In genomic region chr10:86344714-86345161, GRCh38 we compare ENCODE assay signal across 16 cellular contexts. TPM values are rescaled to one million over a fixed set of nuclear protein-coding genes. Genes with fewer than 3 reads are reported as not detected.
DNase-seq lines count a peak whose midpoint lies in the region; ATAC-seq, FAIRE-seq and TF ChIP-seq lines count a peak whose summit lies in the region.
"Had no signal": no experiment of that assay in that cellular context is flagged by ENCODE, and none has a peak within 500 bp of the region (broad histone marks: within the 10 kb centered on the region; RNA-seq: fewer than 3 reads in every experiment).

No MANE protein-coding gene starts in this region.

- BruUV-seq in mammary epithelial cell (replicated peaks; lab: Mats Ljungman, UMichigan): no TSS peak

- no peaks in the 10 kb centered on the region for H4K20me1 ChIP-seq in mammary epithelial cell (ENCODE audit: insufficient read depth, low read length)

- no peak overlapping the region for H3K27ac ChIP-seq in mammary epithelial cell (ENCODE audit: insufficient read depth, low read depth, low read length)
- H3K27ac ChIP-seq: HL-60 had no signal

- ATAC-seq in activated CD4-positive, alpha-beta T cell treated with anti-CD3 and anti-CD28 coated beads for 36 hours: peak; percentile 33
- ATAC-seq in activated B cell treated with CpG ODN at 0.5 μM for 24 hours (ENCODE audit: low read depth) (no peak), sciatic nerve (no peak)

- H3K4me3 Mint-ChIP-seq in activated CD4-positive, alpha-beta T cell treated with anti-CD3 and anti-CD28 coated beads for 36 hours: no peak overlapping the region
- H3K4me3 Mint-ChIP-seq in activated B cell treated with CpG ODN at 0.5 μM for 24 hours: no peak overlapping the region
- H3K4me3 Mint-ChIP-seq: activated naive CD4-positive, alpha-beta T cell treated with anti-CD3 and anti-CD28 coated beads, Interleukin-2, amount 50 U/mL, for 24 hours had no signal

- 62% methylated on average over 3 of the region's 6 CpGs for WGBS in mammary epithelial cell (ENCODE audit: low coverage, missing lambda C conversion rate)

- TF ChIP-seq POLR2A in H54 (IDR thresholded peaks at IDR 0.05; ENCODE audit: low read depth, low read length): no peak

- H3K79me2 ChIP-seq in mammary epithelial cell (ENCODE audit: insufficient read depth, low read length): no peaks in the 10 kb centered on the region

- POLR2A ChIA-PET in activated CD4-positive, alpha-beta T cell treated with anti-CD3 and anti-CD28 coated beads for 36 hours (lab: Charles Lee): no interaction called here
- POLR2A ChIA-PET in activated B cell treated with CpG ODN at 0.5 μM for 24 hours (lab: Charles Lee): no interaction called here

- H3K4me1 ChIP-seq in mammary epithelial cell (ENCODE audit: insufficient read depth, low read length): peaks cover 7% of the 10 kb centered on the region

- no peak for DNase-seq in activated CD4-positive, alpha-beta T cell treated with anti-CD3 and anti-CD28 coated beads for 36 hours
- DNase-seq in activated CD4-positive, alpha-beta T cell treated with anti-CD3 and anti-CD28 coated beads for 4 hours: no peak
- DNase-seq in H54 (ENCODE audit: insufficient read length, low spot score) (peak; percentile 55), activated B cell treated with CpG ODN at 0.5 μM for 24 hours (peak; percentile 7), sciatic nerve (ENCODE audit: low spot score) (peak; percentile 45), mammary epithelial cell (no peak), NCI-H187 (lab: John Stamatoyannopoulos, UW) (no peak), G401 (ENCODE audit: low spot score) (no peak)
- DNase-seq: AML-193; islet precursor cell; NCI-H446 treated with DMSO at 0.1 percent for 48 hours; RPMI8226; stimulated activated CD4-positive, alpha-beta T cell treated with anti-CD3 and anti-CD28 coated beads, Interleukin-2, amount 100 ng/mL, for 48 hours; T1000 had no signal

- H3K9me3 Mint-ChIP-seq in activated CD4-positive, alpha-beta T cell treated with anti-CD3 and anti-CD28 coated beads for 36 hours (ENCODE audit: low read depth): no peaks in the 10 kb centered on the region
- H3K9me3 Mint-ChIP-seq in activated B cell treated with CpG ODN at 0.5 μM for 24 hours: no peaks in the 10 kb centered on the region
- H3K9me3 Mint-ChIP-seq: activated naive CD4-positive, alpha-beta T cell treated with anti-CD3 and anti-CD28 coated beads, Interleukin-2, amount 50 U/mL, for 24 hours had no signal

- no peaks in the 10 kb centered on the region for H3K27me3 ChIP-seq in mammary epithelial cell (ENCODE audit: insufficient read depth, low read length)

- intact Hi-C loops in activated CD4-positive, alpha-beta T cell treated with anti-CD3 and anti-CD28 coated beads for 36 hours (cut with DNase I, micrococcal nuclease): no loop called here
- intact Hi-C loops in activated B cell treated with CpG ODN at 0.5 μM for 24 hours (cut with micrococcal nuclease) (no loop called here), sciatic nerve (cut with DNase I) (no loop called here), mammary epithelial cell (cut with micrococcal nuclease) (no loop called here)

- no peaks in the 10 kb centered on the region for H3K9me3 ChIP-seq in mammary epithelial cell (replicated peaks; ENCODE audit: insufficient read depth, low read length)

- no peak overlapping the region for H3K9ac ChIP-seq in mammary epithelial cell (ENCODE audit: insufficient read depth, low read length)

- dilution Hi-C loops in mammary epithelial cell (cut with HindIII; ENCODE audit: low sequenced_read_pairs): no loop called here

- in situ Hi-C loops in mammary epithelial cell (cut with MboI; ENCODE audit: low sequenced_read_pairs in 2 of 2): no loop called here
- in situ Hi-C loops in G401 (cut with HindIII; ENCODE audit: low sequenced_read_pairs): no loop called here

- H3K4me3 ChIP-seq in mammary epithelial cell (replicated peaks in 1 of 3; ENCODE audit: insufficient read depth in 1 of 3, low read depth in 2 of 3, low read length in 3 of 3): no peak overlapping the region

- no peaks in the 10 kb centered on the region for H3K36me3 Mint-ChIP-seq in activated CD4-positive, alpha-beta T cell treated with anti-CD3 and anti-CD28 coated beads for 36 hours (ENCODE audit: low read depth)
- no peaks in the 10 kb centered on the region for H3K36me3 Mint-ChIP-seq in activated B cell treated with CpG ODN at 0.5 μM for 24 hours (ENCODE audit: low read depth)
- H3K36me3 Mint-ChIP-seq: activated naive CD4-positive, alpha-beta T cell treated with anti-CD3 and anti-CD28 coated beads, Interleukin-2, amount 50 U/mL, for 24 hours had no signal

- H3K27me3 Mint-ChIP-seq in activated CD4-positive, alpha-beta T cell treated with anti-CD3 and anti-CD28 coated beads for 36 hours: no peaks in the 10 kb centered on the region
- H3K27me3 Mint-ChIP-seq in activated B cell treated with CpG ODN at 0.5 μM for 24 hours: peaks cover 7% of the 10 kb centered on the region

- H3K27ac Mint-ChIP-seq in activated CD4-positive, alpha-beta T cell treated with anti-CD3 and anti-CD28 coated beads for 36 hours: no peak overlapping the region
- no peak overlapping the region for H3K27ac Mint-ChIP-seq in activated B cell treated with CpG ODN at 0.5 μM for 24 hours
- H3K27ac Mint-ChIP-seq: activated naive CD4-positive, alpha-beta T cell treated with anti-CD3 and anti-CD28 coated beads, Interleukin-2, amount 50 U/mL, for 24 hours had no signal

- FAIRE-seq in H54 (lab: Jason Lieb, UNC): no peak

- no peaks in the 10 kb centered on the region for H3K4me1 Mint-ChIP-seq in activated CD4-positive, alpha-beta T cell treated with anti-CD3 and anti-CD28 coated beads for 36 hours
- H3K4me1 Mint-ChIP-seq in activated B cell treated with CpG ODN at 0.5 μM for 24 hours: no peaks in the 10 kb centered on the region
- H3K4me1 Mint-ChIP-seq: activated naive CD4-positive, alpha-beta T cell treated with anti-CD3 and anti-CD28 coated beads, Interleukin-2, amount 50 U/mL, for 24 hours had no signal

- H3K4me2 ChIP-seq in mammary epithelial cell (ENCODE audit: insufficient read depth, low read depth, low read length): no peak overlapping the region

- no peak overlapping the region for H2AFZ ChIP-seq in mammary epithelial cell (ENCODE audit: low read depth, low read length)

- CTCF ChIA-PET in activated CD4-positive, alpha-beta T cell treated with anti-CD3 and anti-CD28 coated beads for 36 hours (lab: Charles Lee): no interaction called here
- CTCF ChIA-PET in activated B cell treated with CpG ODN at 0.5 μM for 24 hours (lab: Charles Lee): no interaction called here
- CTCF ChIA-PET in mammary epithelial cell (lab: Charles Lee; ENCODE audit: low non-redundant PET): no interaction called here

- no peaks in the 10 kb centered on the region for H3K36me3 ChIP-seq in mammary epithelial cell (ENCODE audit: insufficient read depth, low read length)

- TF ChIP-seq CTCF in activated B cell treated with CpG ODN at 0.5 μM for 24 hours (IDR thresholded peaks at IDR 0.05) (no peak), mammary epithelial cell (conservative IDR thresholded peaks at IDR 0.05 in 1 of 2, IDR thresholded peaks at IDR 0.05 in 1 of 2; ENCODE audit: extremely low read depth in 1 of 2, insufficient read depth in 1 of 2, low read depth in 1 of 2, low read length in 2 of 2) (no peak)

RNA-seq across cellular contexts. Expression of gene GRID1, which starts 21.9 kb away (rescaled TPM):
- not detected for total RNA-seq in activated CD4-positive, alpha-beta T cell treated with anti-CD3 and anti-CD28 coated beads for 36 hours
- total RNA-seq in activated B cell treated with CpG ODN at 0.5 μM for 24 hours (not detected in 2 replicates), sciatic nerve (15.4 TPM), mammary epithelial cell (under 1 TPM in 1 of 2 donors, not detected in 1; under 0.01 TPM)
- 0.02 TPM for polyA plus RNA-seq in mammary epithelial cell
- polyA minus RNA-seq in mammary epithelial cell: not detected
- 0.17 TPM in 1 of 2 replicates, not detected in the other for total RNA-seq in G401 (2014; rRNA removed; shearing (Covaris generic))

Comparison
In these comparisons a context has a peak if more than half of its experiments do, and no peak if none do; other contexts are left out.
1. DNase-seq: peak in H54 (single experiment), activated B cell treated with CpG ODN at 0.5 μM for 24 hours (single experiment) and sciatic nerve (single experiment); none in activated CD4-positive, alpha-beta T cell treated with anti-CD3 and anti-CD28 coated beads for 36 hours (single experiment), activated CD4-positive, alpha-beta T cell treated with anti-CD3 and anti-CD28 coated beads for 4 hours (0 of 2), mammary epithelial cell (single experiment), NCI-H187 (0 of 2) and G401 (single experiment).
2. RNA of gene GRID1, which starts 21.9 kb away (total RNA-seq): 15.4 TPM in sciatic nerve (single experiment); 0.17 TPM in G401, under 0.01 TPM in mammary epithelial cell, not detected in activated CD4-positive, alpha-beta T cell treated with anti-CD3 and anti-CD28 coated beads for 36 hours and not detected in activated B cell treated with CpG ODN at 0.5 μM for 24 hours; every median in the first group is over 10 times any median in the second.